ENCODE assay signal across 19 cellular contexts in the genomic region with DNA sequence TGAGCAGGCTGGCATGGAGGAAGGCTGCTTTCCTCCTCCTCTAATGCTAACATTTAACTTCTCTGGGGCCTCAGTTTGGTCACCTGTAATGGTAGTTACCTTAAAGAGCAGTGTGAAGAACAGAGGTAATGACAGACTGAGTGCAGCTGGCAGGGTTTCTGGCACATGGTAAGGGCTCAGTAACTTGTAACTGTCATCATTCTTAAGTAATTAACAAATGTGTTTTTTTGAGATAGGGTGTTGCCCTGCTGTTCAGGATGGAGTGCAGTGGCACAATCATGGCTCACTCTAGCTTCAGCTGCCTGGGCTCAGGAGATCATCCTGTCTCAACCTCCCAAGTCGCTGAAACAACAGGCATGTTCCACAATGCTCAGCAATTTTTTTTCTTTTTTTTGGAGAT.
DNase-seq lines count a peak whose midpoint lies in the region; ATAC-seq and TF ChIP-seq lines count a peak whose summit lies in the region.
"Had no signal": no experiment of that assay in that cellular context is flagged by ENCODE, and none has a peak within 500 bp of the region (broad histone marks: within the 10 kb centered on the region; RNA-seq: fewer than 3 reads in every experiment).

No MANE protein-coding gene starts in this region.

- H3K36me3 ChIP-seq in Karpas-422 (ENCODE audit: insufficient read depth, low read length) (no peaks in the 10 kb centered on the region), heart left ventricle (peaks cover 0 to 24% (median 8%) of the 10 kb centered on the region in 9 donors)

- H3K27ac ChIP-seq in Karpas-422 (ENCODE audit: low read length) = peak overlapping the region; percentile 96
- H3K27ac ChIP-seq in heart left ventricle = no peak overlapping the region
- H3K27ac ChIP-seq: tibial nerve had no signal

- ATAC-seq in activated naive CD8-positive, alpha-beta T cell treated with anti-CD3 and anti-CD28 coated beads, Interleukin-2, amount 50 U/mL, for 24 hours = no peak
- ATAC-seq in heart left ventricle = peak; percentile 50 to 67 (median 58)
- ATAC-seq in GM18861 (IDR thresholded peaks at IDR 0.05; ENCODE audit: unreplicated experiment) = no peak
- ATAC-seq: activated CD8-positive, alpha-beta T cell treated with anti-CD3 and anti-CD28 coated beads for 36 hours; WTC11 had no signal

- no peak for TF ChIP-seq CTCF in heart left ventricle (IDR thresholded peaks at IDR 0.05)
- no peak for TF ChIP-seq CTCF in osteocyte (IDR thresholded peaks at IDR 0.05)

- no peaks in the 10 kb centered on the region for H3K9me2 ChIP-seq in Karpas-422 (replicated peaks; ENCODE audit: insufficient read depth, low read length)

- no peak for DNase-seq in activated naive CD8-positive, alpha-beta T cell treated with anti-CD3 and anti-CD28 coated beads for 36 hours
- DNase-seq in activated naive CD8-positive, alpha-beta T cell treated with anti-CD3 and anti-CD28 coated beads, Interleukin-2, amount 50 U/mL, for 24 hours = no peak
- no peak for DNase-seq in Karpas-422
- peak in 3 of 5 donors; percentile 29 to 65 (median 38) for DNase-seq in heart left ventricle
- DNase-seq in osteocyte (ENCODE audit: extremely low spot score, unreplicated experiment) = no peak
- no peak for DNase-seq in cortex of kidney (lab: John Stamatoyannopoulos, UW)
- DNase-seq in retina = no peak
- DNase-seq: activated CD8-positive, alpha-beta T cell treated with anti-CD3 and anti-CD28 coated beads for 36 hours; activated T-cell treated with anti-CD3 and anti-CD28 coated beads, Interleukin-2, amount 50 U/mL, for 24 hours; CD4-positive, CD25-positive, alpha-beta regulatory T cell; NCI-H1694 treated with DMSO at 0.1 percent for 48 hours; NCI-H510A; right cardiac atrium; SIG-M5; stimulated activated naive CD4-positive, alpha-beta T cell treated with Interleukin-2 at 50 U/mL for 16 hours had no signal

- no peaks in the 10 kb centered on the region for H3K4me1 Mint-ChIP-seq in activated naive CD8-positive, alpha-beta T cell treated with anti-CD3 and anti-CD28 coated beads for 36 hours
- peaks cover 13% of the 10 kb centered on the region for H3K4me1 Mint-ChIP-seq in activated naive CD8-positive, alpha-beta T cell treated with anti-CD3 and anti-CD28 coated beads, Interleukin-2, amount 50 U/mL, for 24 hours
- H3K4me1 Mint-ChIP-seq in osteocyte (ENCODE audit: unreplicated experiment) = peaks cover 3% of the 10 kb centered on the region
- H3K4me1 Mint-ChIP-seq: activated naive CD4-positive, alpha-beta T cell treated with anti-CD3 and anti-CD28 coated beads, Interleukin-2, amount 50 U/mL, for 24 hours; CD4-positive, CD25-positive, alpha-beta regulatory T cell had no signal

- H3K36me3 Mint-ChIP-seq in activated naive CD8-positive, alpha-beta T cell treated with anti-CD3 and anti-CD28 coated beads for 36 hours = no peaks in the 10 kb centered on the region
- H3K36me3 Mint-ChIP-seq in activated naive CD8-positive, alpha-beta T cell treated with anti-CD3 and anti-CD28 coated beads, Interleukin-2, amount 50 U/mL, for 24 hours (ENCODE audit: low read depth) = no peaks in the 10 kb centered on the region
- H3K36me3 Mint-ChIP-seq in osteocyte (ENCODE audit: unreplicated experiment) = no peaks in the 10 kb centered on the region
- H3K36me3 Mint-ChIP-seq: activated naive CD4-positive, alpha-beta T cell treated with anti-CD3 and anti-CD28 coated beads, Interleukin-2, amount 50 U/mL, for 24 hours; CD4-positive, CD25-positive, alpha-beta regulatory T cell had no signal

- no peaks in the 10 kb centered on the region for H4K20me1 ChIP-seq in Karpas-422 (ENCODE audit: insufficient read depth, low read depth, low read length)

- 25 to 55% (median 39%) methylated on average over 1 of the region's 1 CpG for WGBS in heart left ventricle, 4 donors

- H3K4me3 ChIP-seq in Karpas-422 (ENCODE audit: low read length) (peak overlapping the region; percentile 56), heart left ventricle (no peak overlapping the region)
- H3K4me3 ChIP-seq: tibial nerve had no signal

- peaks cover 5% of the 10 kb centered on the region for H3K27me3 Mint-ChIP-seq in activated naive CD8-positive, alpha-beta T cell treated with anti-CD3 and anti-CD28 coated beads for 36 hours
- H3K27me3 Mint-ChIP-seq in activated naive CD8-positive, alpha-beta T cell treated with anti-CD3 and anti-CD28 coated beads, Interleukin-2, amount 50 U/mL, for 24 hours = peaks cover 2% of the 10 kb centered on the region
- H3K27me3 Mint-ChIP-seq in osteocyte (ENCODE audit: unreplicated experiment) = no peaks in the 10 kb centered on the region
- H3K27me3 Mint-ChIP-seq: activated CD8-positive, alpha-beta T cell treated with anti-CD3 and anti-CD28 coated beads for 36 hours; CD4-positive, CD25-positive, alpha-beta regulatory T cell had no signal

- H3K9ac ChIP-seq in Karpas-422 (ENCODE audit: low read length) = peak overlapping the region; percentile 58

- no peaks in the 10 kb centered on the region for H3K79me2 ChIP-seq in Karpas-422 (ENCODE audit: low read length)

- H2AFZ ChIP-seq in Karpas-422 (ENCODE audit: low read length) = no peak overlapping the region

- H3K9me3 Mint-ChIP-seq in activated naive CD8-positive, alpha-beta T cell treated with anti-CD3 and anti-CD28 coated beads for 36 hours = no peaks in the 10 kb centered on the region
- H3K9me3 Mint-ChIP-seq in activated naive CD8-positive, alpha-beta T cell treated with anti-CD3 and anti-CD28 coated beads, Interleukin-2, amount 50 U/mL, for 24 hours = no peaks in the 10 kb centered on the region
- H3K9me3 Mint-ChIP-seq in osteocyte (ENCODE audit: unreplicated experiment) = no peaks in the 10 kb centered on the region
- H3K9me3 Mint-ChIP-seq: activated CD8-positive, alpha-beta T cell treated with anti-CD3 and anti-CD28 coated beads for 36 hours; activated naive CD4-positive, alpha-beta T cell treated with anti-CD3 and anti-CD28 coated beads, Interleukin-2, amount 50 U/mL, for 24 hours; activated T-cell treated with anti-CD3 and anti-CD28 coated beads, Interleukin-2, amount 50 U/mL, for 24 hours; WTC11 had no signal

- no peaks in the 10 kb centered on the region for H3K9me3 ChIP-seq in Karpas-422 (ENCODE audit: low read length)
- no peaks in the 10 kb centered on the region for H3K9me3 ChIP-seq in heart left ventricle
- H3K9me3 ChIP-seq: tibial nerve had no signal

- no peaks in the 10 kb centered on the region for H3K27me3 ChIP-seq in Karpas-422 (ENCODE audit: low read length)
- H3K27me3 ChIP-seq in heart left ventricle = no peaks in the 10 kb centered on the region
- H3K27me3 ChIP-seq: tibial nerve had no signal

- H3K4me3 Mint-ChIP-seq in activated naive CD8-positive, alpha-beta T cell treated with anti-CD3 and anti-CD28 coated beads for 36 hours = no peak overlapping the region
- H3K4me3 Mint-ChIP-seq in activated naive CD8-positive, alpha-beta T cell treated with anti-CD3 and anti-CD28 coated beads, Interleukin-2, amount 50 U/mL, for 24 hours = no peak overlapping the region
- H3K4me3 Mint-ChIP-seq in osteocyte (ENCODE audit: unreplicated experiment) = no peak overlapping the region
- H3K4me3 Mint-ChIP-seq: activated CD8-positive, alpha-beta T cell treated with anti-CD3 and anti-CD28 coated beads for 36 hours; activated naive CD4-positive, alpha-beta T cell treated with anti-CD3 and anti-CD28 coated beads, Interleukin-2, amount 50 U/mL, for 24 hours; activated T-cell treated with anti-CD3 and anti-CD28 coated beads, Interleukin-2, amount 50 U/mL, for 24 hours; CD4-positive, CD25-positive, alpha-beta regulatory T cell; WTC11 had no signal

- intact Hi-C loops in heart left ventricle (cut with DNase I) = loop anchor here (2.0 to 10.0 kb wide), 15 partner anchors 125 to 1725 kb away; partner anchors contain the start of gene LARGE1 (in 6 of the 10)

- H3K4me2 ChIP-seq in Karpas-422 (ENCODE audit: low read depth, low read length, poor library complexity, severe bottlenecking) = peak overlapping the region; percentile 80

- H3K27ac Mint-ChIP-seq in activated naive CD8-positive, alpha-beta T cell treated with anti-CD3 and anti-CD28 coated beads for 36 hours = peak overlapping the region; percentile 16
- H3K27ac Mint-ChIP-seq in activated naive CD8-positive, alpha-beta T cell treated with anti-CD3 and anti-CD28 coated beads, Interleukin-2, amount 50 U/mL, for 24 hours = no peak overlapping the region
- no peak overlapping the region for H3K27ac Mint-ChIP-seq in osteocyte (ENCODE audit: unreplicated experiment)
- H3K27ac Mint-ChIP-seq: activated CD8-positive, alpha-beta T cell treated with anti-CD3 and anti-CD28 coated beads for 36 hours; activated naive CD4-positive, alpha-beta T cell treated with anti-CD3 and anti-CD28 coated beads, Interleukin-2, amount 50 U/mL, for 24 hours; activated T-cell treated with anti-CD3 and anti-CD28 coated beads, Interleukin-2, amount 50 U/mL, for 24 hours; CD4-positive, CD25-positive, alpha-beta regulatory T cell; WTC11 had no signal

- H3K4me1 ChIP-seq in Karpas-422 (ENCODE audit: low read length) = peaks cover 47% of the 10 kb centered on the region
- H3K4me1 ChIP-seq in heart left ventricle = peaks cover 0 to 33% (median 10%) of the 10 kb centered on the region in 12 donors

- no peak for TF ChIP-seq POLR2A in heart left ventricle (IDR thresholded peaks at IDR 0.05)

Comparison
In these comparisons a context has a peak if more than half of its experiments do, and no peak if none do; other contexts are left out.
1. DNase-seq: peak in heart left ventricle (3 of 5); none in activated naive CD8-positive, alpha-beta T cell treated with anti-CD3 and anti-CD28 coated beads for 36 hours (single experiment), activated naive CD8-positive, alpha-beta T cell treated with anti-CD3 and anti-CD28 coated beads, Interleukin-2, amount 50 U/mL, for 24 hours (single experiment), Karpas-422 (single experiment), osteocyte (single experiment), cortex of kidney (single experiment) and retina (single experiment).
2. ATAC-seq: peak in heart left ventricle (4 of 4); none in activated naive CD8-positive, alpha-beta T cell treated with anti-CD3 and anti-CD28 coated beads, Interleukin-2, amount 50 U/mL, for 24 hours (single experiment) and GM18861 (single experiment).